8 cellular contexts compared by ENCODE assay signal in the genomic region with DNA sequence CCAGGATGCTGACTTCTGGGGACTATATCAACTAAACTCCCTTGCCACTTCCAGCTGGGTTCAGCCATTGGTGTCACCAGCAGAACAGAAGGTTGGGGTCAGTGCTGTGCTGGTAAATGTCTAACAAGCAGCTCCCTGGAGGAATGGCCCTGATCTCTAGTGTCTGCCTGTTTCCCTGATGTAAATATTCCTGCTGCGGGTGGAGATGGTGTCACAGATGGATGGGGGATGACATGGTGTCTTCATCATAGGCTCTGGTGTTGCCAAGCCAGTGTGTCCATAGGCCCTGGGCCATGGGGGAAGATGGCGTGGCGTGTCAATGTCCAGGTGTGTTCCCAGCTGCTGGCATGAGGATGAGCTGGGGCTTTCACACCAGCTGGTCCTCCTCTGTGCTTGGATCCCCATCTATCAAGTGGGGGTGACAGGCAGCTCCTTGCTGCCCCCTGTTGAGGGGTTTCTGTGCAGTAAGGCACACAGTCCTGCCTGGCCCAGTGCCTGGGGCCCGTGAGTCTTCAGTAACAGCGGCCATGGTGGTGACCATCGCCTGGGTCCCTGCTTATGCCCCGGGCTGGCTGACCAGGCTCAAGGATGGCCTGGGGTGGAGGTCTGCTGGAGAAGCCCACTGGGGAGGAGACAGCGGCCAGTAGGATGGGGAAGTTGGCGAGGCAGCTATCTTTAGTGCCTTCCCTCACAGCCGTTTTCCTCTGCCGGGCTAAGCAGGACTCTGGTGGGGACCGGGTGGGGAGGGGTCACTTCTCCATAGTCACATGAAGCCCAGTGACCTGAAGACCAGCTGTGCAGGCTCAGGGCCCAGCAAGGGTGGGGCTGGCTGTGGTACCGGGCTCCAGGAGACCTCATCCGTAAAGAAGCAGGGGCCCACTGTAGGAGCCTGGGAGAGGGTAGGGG. TPM values are rescaled to one million over a fixed set of nuclear protein-coding genes. Genes with fewer than 3 reads are reported as not detected.
A peak's percentile ranks its signal among the peaks of the same experiment; 100 is the strongest.
DNase-seq lines count a peak whose midpoint lies in the region; ATAC-seq and TF ChIP-seq lines count a peak whose summit lies in the region.

No MANE protein-coding gene starts in this region.

- no peak overlapping the region for H3K4me3 ChIP-seq in GM12875 (ENCODE audit: low read depth, low read length)
- H3K4me3 ChIP-seq in Panc1 (ENCODE audit: low read depth in 2 of 2, low read length in 2 of 2) = no peak overlapping the region

- H3K36me3 ChIP-seq in Panc1 (ENCODE audit: control insufficient read depth, insufficient read depth, low read length) = no peaks in the 10 kb centered on the region

- no peak overlapping the region for H3K4me3 Mint-ChIP-seq in activated naive CD8-positive, alpha-beta T cell treated with anti-CD3 and anti-CD28 coated beads for 36 hours

- no peaks in the 10 kb centered on the region for H3K27me3 ChIP-seq in Panc1 (ENCODE audit: control insufficient read depth, insufficient read depth, low read length)

- no TSS peak for BruUV-seq in Panc1 (replicated peaks; lab: Mats Ljungman, UMichigan)

- ATAC-seq in Panc1 (no peak), HG03175 (IDR thresholded peaks at IDR 0.05; ENCODE audit: unreplicated experiment) (no peak), GM21737 (IDR thresholded peaks at IDR 0.05; ENCODE audit: unreplicated experiment) (no peak), GM18858 (IDR thresholded peaks at IDR 0.05; ENCODE audit: unreplicated experiment) (no peak)

- H3K9me3 Mint-ChIP-seq in activated naive CD8-positive, alpha-beta T cell treated with anti-CD3 and anti-CD28 coated beads for 36 hours = no peaks in the 10 kb centered on the region

- DNase-seq in Panc1 (ENCODE audit: low read depth, low spot score) = no peak
- peak; percentile 42 for DNase-seq in activated naive CD8-positive, alpha-beta T cell treated with anti-CD3 and anti-CD28 coated beads for 36 hours
- peak; percentile 27 for DNase-seq in kidney tubule cell (ENCODE audit: low spot score)
- no peak for DNase-seq in inferior parietal cortex (ENCODE audit: extremely low spot score)

- peaks cover 9% of the 10 kb centered on the region for H3K36me3 Mint-ChIP-seq in activated naive CD8-positive, alpha-beta T cell treated with anti-CD3 and anti-CD28 coated beads for 36 hours

- H3K27ac ChIP-seq in Panc1 (ENCODE audit: low read length) = peak overlapping the region; percentile 63

- peaks cover 7% of the 10 kb centered on the region for H3K27me3 Mint-ChIP-seq in activated naive CD8-positive, alpha-beta T cell treated with anti-CD3 and anti-CD28 coated beads for 36 hours

- CTCF ChIA-PET in Panc1 (lab: Charles Lee) = interaction anchor here (0.5 to 0.9 kb wide), 3 partner anchors 13 to 86 kb away, joined by 5 to 7 read pairs (median 7); no protein-coding TSS in a partner anchor

- intact Hi-C loops in Panc1 (cut with micrococcal nuclease; ENCODE audit: unreplicated experiment) = no loop called here

- POLR2A ChIA-PET in Panc1 (lab: Charles Lee) = no interaction called here

- no peak overlapping the region for H3K27ac Mint-ChIP-seq in activated naive CD8-positive, alpha-beta T cell treated with anti-CD3 and anti-CD28 coated beads for 36 hours

- no peaks in the 10 kb centered on the region for H3K9me3 ChIP-seq in Panc1 (ENCODE audit: control insufficient read depth, insufficient read depth, low read depth, low read length)

- TF ChIP-seq CTCF in GM12875 (IDR thresholded peaks at IDR 0.05; ENCODE audit: borderline replicate concordance, insufficient read depth, low read depth, low read length) = peak; percentile 70
- TF ChIP-seq CTCF in Panc1 (IDR thresholded peaks at IDR 0.05) = peak; percentile 73

- peaks cover 8% of the 10 kb centered on the region for H3K4me1 Mint-ChIP-seq in activated naive CD8-positive, alpha-beta T cell treated with anti-CD3 and anti-CD28 coated beads for 36 hours

- peaks cover 38% of the 10 kb centered on the region for H3K4me1 ChIP-seq in Panc1 (ENCODE audit: control insufficient read depth, insufficient read depth, low read length)

- in situ Hi-C loops in Panc1 (cut with HindIII; ENCODE audit: low pct_unique_long_range_greater_than_20kb, low sequenced_read_pairs) = no loop called here

RNA-seq across cellular contexts. Expression of a gene that starts 12.7 kb away (rescaled TPM):
- 885 TPM for total RNA-seq in Panc1 (2021; ENCODE audit: unreplicated experiment)
- polyA plus RNA-seq in Panc1 (2012; ENCODE audit: insufficient read length) = 1,559 TPM
- 1,000 to 10,000 TPM; 3,164 to 3,255 TPM for total RNA-seq in activated naive CD8-positive, alpha-beta T cell treated with anti-CD3 and anti-CD28 coated beads for 36 hours

RNA-seq across cellular contexts. Expression of a gene that starts 43.1 kb away (rescaled TPM):
- 17.8 TPM for total RNA-seq in Panc1 (2021; ENCODE audit: unreplicated experiment)
- polyA plus RNA-seq in Panc1 (2012; ENCODE audit: insufficient read length) = 47.0 TPM
- total RNA-seq in activated naive CD8-positive, alpha-beta T cell treated with anti-CD3 and anti-CD28 coated beads for 36 hours = 1 to 10 TPM; 7.4 to 9.3 TPM

Comparison
In these comparisons a context has a peak if more than half of its experiments do, and no peak if none do; other contexts are left out.
1. DNase-seq: peak in activated naive CD8-positive, alpha-beta T cell treated with anti-CD3 and anti-CD28 coated beads for 36 hours (single experiment) and kidney tubule cell (single experiment); none in Panc1 (single experiment) and inferior parietal cortex (single experiment).